In the genomic region with DNA sequence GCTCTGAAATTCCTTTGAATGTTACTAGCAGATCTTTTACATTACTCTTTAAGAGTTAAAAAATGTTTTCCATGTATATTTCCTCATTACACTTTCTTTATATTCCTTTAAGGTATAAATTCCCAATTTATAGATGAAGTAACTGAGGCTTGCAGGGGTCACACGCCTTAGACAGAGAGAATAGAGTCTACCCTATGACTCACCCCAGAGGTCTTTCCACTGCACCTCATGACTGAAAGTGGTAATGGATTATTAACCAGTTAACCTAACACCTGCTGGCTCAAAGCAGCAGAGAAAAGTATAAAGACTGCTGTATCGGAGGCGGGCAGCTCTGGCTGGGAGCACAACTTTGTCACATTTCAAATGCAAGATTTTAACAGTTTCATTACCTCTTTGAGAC, we compare ENCODE assay signal across 1 cellular context.
TF ChIP-seq lines count a peak whose summit lies in the region.

No MANE protein-coding gene starts in this region.

TF ChIP-seq in GM23338, 12 proteins besides CTCF, POLR2A, EP300 and RAD21 (continued from another document):
- no peak for TF ChIP-seq REST (IDR thresholded peaks at IDR 0.05; ENCODE audit: unreplicated experiment)
- no peak for TF ChIP-seq ZNF114 (CRISPR knock-in tag; IDR thresholded peaks at IDR 0.05)
